8 cellular contexts compared by ENCODE assay signal in the genomic region with DNA sequence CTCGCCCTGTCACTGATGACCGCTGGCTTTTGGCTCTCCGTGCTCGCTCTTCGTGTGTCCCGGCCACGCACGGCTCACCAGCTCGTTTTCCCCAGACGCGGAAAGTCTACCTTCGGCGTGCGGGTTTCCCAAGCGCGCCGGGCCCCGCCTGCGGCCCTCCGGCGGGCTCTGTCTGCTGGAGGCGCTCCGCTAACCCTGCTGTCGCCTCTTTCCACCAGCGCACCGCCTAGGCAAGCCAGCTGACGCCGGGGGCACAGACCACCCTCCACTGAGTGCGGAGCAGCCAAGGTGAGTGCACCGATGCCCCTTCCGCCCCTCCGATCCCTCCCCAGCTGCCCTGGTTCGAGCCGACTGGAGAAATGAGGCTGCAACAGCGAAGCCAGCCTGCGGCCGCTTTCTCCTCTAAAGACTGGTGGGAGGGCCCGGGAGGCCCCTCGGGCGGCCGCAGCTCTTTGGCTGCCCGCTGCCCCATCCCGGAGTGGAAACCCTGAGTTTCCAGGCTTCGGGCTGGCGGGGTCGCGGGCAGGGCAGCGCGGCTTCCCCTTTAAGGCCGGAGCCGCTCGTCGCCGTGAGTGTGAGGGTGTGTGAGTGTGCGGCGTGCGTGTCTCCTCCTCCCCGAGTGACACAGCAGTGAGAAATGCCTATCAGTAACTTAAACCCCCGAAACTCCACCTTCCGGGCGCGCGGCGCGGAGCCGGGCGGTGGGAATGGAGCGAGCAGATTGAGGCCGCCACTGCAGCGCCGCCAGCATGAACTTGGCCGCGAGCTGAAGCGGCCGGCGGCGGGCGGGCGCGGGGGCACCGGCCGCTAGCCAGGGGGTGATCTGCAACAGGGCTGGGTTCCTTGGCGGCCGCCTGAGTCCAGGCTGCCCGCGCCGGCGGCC. TPM values are rescaled to one million over a fixed set of nuclear protein-coding genes. Genes with fewer than 3 reads are reported as not detected.
DNase-seq lines count a peak whose midpoint lies in the region; ATAC-seq and TF ChIP-seq lines count a peak whose summit lies in the region.

A gene with protein sequence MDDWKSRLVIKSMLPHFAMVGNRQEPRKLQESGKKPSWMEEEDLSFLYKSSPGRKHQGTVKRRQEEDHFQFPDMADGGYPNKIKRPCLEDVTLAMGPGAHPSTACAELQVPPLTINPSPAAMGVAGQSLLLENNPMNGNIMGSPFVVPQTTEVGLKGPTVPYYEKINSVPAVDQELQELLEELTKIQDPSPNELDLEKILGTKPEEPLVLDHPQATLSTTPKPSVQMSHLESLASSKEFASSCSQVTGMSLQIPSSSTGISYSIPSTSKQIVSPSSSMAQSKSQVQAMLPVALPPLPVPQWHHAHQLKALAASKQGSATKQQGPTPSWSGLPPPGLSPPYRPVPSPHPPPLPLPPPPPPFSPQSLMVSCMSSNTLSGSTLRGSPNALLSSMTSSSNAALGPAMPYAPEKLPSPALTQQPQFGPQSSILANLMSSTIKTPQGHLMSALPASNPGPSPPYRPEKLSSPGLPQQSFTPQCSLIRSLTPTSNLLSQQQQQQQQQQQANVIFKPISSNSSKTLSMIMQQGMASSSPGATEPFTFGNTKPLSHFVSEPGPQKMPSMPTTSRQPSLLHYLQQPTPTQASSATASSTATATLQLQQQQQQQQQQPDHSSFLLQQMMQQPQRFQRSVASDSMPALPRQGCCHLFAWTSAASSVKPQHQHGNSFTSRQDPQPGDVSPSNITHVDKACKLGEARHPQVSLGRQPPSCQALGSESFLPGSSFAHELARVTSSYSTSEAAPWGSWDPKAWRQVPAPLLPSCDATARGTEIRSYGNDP (plus strand): TSS at position 719 of the 883 bp plus-strand sequence. CDS start 82,200 bp downstream, outside the sequence.

- ATAC-seq in naive B cell (ENCODE audit: low read depth in 2 of 2): peak; percentile 33 to 49
- ATAC-seq in GM19397 (IDR thresholded peaks at IDR 0.05; ENCODE audit: unreplicated experiment): no peak

- peaks cover 0 to 2% (median 0%) of the 10 kb centered on the region in 7 donors for H3K9me3 Mint-ChIP-seq in naive B cell

- peaks cover 19 to 34% (median 26%) of the 10 kb centered on the region in 3 donors for H3K4me1 Mint-ChIP-seq in naive B cell

- TF ChIP-seq CTCF in GM10266 (IDR thresholded peaks at IDR 0.05; ENCODE audit: control insufficient read depth, insufficient read depth, low read depth, missing control alignments) (no peak), fibroblast of pulmonary artery (IDR thresholded peaks at IDR 0.05; ENCODE audit: low read length, missing control alignments) (no peak)

- H3K27ac ChIP-seq in substantia nigra (ENCODE audit: low read depth, low read length, poor library complexity, severe bottlenecking): peak within 1 kb of the TSS; percentile 75

- no peaks in the 10 kb centered on the region for H3K36me3 Mint-ChIP-seq in naive B cell

- H3K4me3 Mint-ChIP-seq in naive B cell: peak within 1 kb of the TSS; percentile 89 to 94 (median 92)

- peak within 1 kb of the TSS; percentile 79 to 96 (median 84) for H3K27ac Mint-ChIP-seq in naive B cell

- peaks cover 0 to 35% (median 23%) of the 10 kb centered on the region in 3 donors for H3K27me3 Mint-ChIP-seq in naive B cell

- DNase-seq in GM10266 (ENCODE audit: extremely low spot score): peak; percentile 10
- peak; percentile 50 for DNase-seq in NOMO-1 treated with DMSO at 0.1 percent for 48 hours (lab: John Stamatoyannopoulos, UW; ENCODE audit: unreplicated experiment)
- peak; percentile 42 for DNase-seq in activated effector memory CD4-positive, alpha-beta T cell treated with Interleukin-2 at 50 U/mL for 16 hours
- DNase-seq in fibroblast of pulmonary artery (ENCODE audit: low read depth): peak; percentile 80
- DNase-seq in naive B cell: peak; percentile 48
- DNase-seq in substantia nigra (lab: John Stamatoyannopoulos, UW): peak in 35 of 49 donors; percentile 5 to 70 (median 25)
- DNase-seq in RKO (ENCODE audit: low spot score): no peak

- peak within 1 kb of the TSS; percentile 60 for H3K4me3 ChIP-seq in fibroblast of pulmonary artery (replicated peaks; ENCODE audit: low read depth, low read length)

RNA-seq across cellular contexts. Expression of the gene that starts here (rescaled TPM):
- polyA plus RNA-seq in naive B cell (ENCODE audit: low read depth in 6 of 6): 1 to 10 TPM in 1 of 6 donors, under 1 TPM in 4, not detected in 1; 0.37 to 1.0 (median 0.75) TPM
